ENCODE assay signal across 22 cellular contexts in genomic region chr1:2436876-2437275, GRCh38.
"Had no signal": no experiment of that assay in that cellular context is flagged by ENCODE, and none has a peak within 500 bp of the region (broad histone marks: within the 10 kb centered on the region; RNA-seq: fewer than 3 reads in every experiment).

No MANE protein-coding gene starts in this region.

- H3K36me3 ChIP-seq: MG63, SJSA1 had no signal

- ATAC-seq: Right ventricle myocardium inferior had no signal

- H3K27ac ChIP-seq: SJSA1, SK-N-MC had no signal

- H3K4me1 ChIP-seq: SJSA1 had no signal

- H3K4me3 ChIP-seq: MG63, SJSA1, SK-N-MC had no signal

- DNase-seq: IMR-90, KG1, MG63, NCI-H1092, NCI-H1105 treated with DMSO at 0.1 percent for 48 hours, NCI-H1417 treated with DMSO at 0.1 percent for 48 hours, NCI-H146, NCI-H187, NCI-H2029, NCI-H2081 treated with DMSO at 0.1 percent for 48 hours, NCI-H2171, NCI-H226, NCI-H446, NCI-H510A, NCI-H524 treated with DMSO at 0.1 percent for 48 hours, NCI-H69, NCI-H774, RPMI8226, SIG-M5 had no signal

- H3K9me3 ChIP-seq: MG63, SJSA1 had no signal
